In genomic region chr17:72492941-72493340, GRCh38 we compare ENCODE assay signal across 6 cellular contexts.
"Had no signal": no experiment of that assay in that cellular context is flagged by ENCODE, and none has a peak within 500 bp of the region (broad histone marks: within the 10 kb centered on the region; RNA-seq: fewer than 3 reads in every experiment).

No MANE protein-coding gene starts in this region.

- H3K27ac ChIP-seq: HL-60 had no signal

- ATAC-seq: K562 had no signal

- H3K4me3 ChIP-seq: K562 had no signal

- DNase-seq: IMR-90, KBM-7, KG1 had no signal

- FAIRE-seq: HTR-8/SVneo, K562 had no signal
